Comparison of ENCODE assay signal across 1 cellular context in genomic region chr3:112786002-112786590, GRCh38.
TF ChIP-seq lines count a peak whose summit lies in the region.

No MANE protein-coding gene starts in this region.

TF ChIP-seq in K562, 482 proteins besides CTCF, POLR2A, EP300 and RAD21 (continued from another document and continues in another):
- TF ChIP-seq RERE (CRISPR knock-in tag; IDR thresholded peaks at IDR 0.05; ENCODE audit: borderline replicate concordance) (no peak), KLF16 (IDR thresholded peaks at IDR 0.05) (peak; percentile 82), HDAC6 (IDR thresholded peaks at IDR 0.05; ENCODE audit: low read depth, low read length) (no peak), DLX4 (CRISPR knock-in tag; IDR thresholded peaks at IDR 0.05) (no peak), MITF (IDR thresholded peaks at IDR 0.05) (no peak), ZNF277 (CRISPR knock-in tag; IDR thresholded peaks at IDR 0.05; ENCODE audit: borderline replicate concordance) (no peak), ZNF586 (CRISPR knock-in tag; conservative IDR thresholded peaks at IDR 0.05) (no peak), JUN (IDR thresholded peaks at IDR 0.05; ENCODE audit: borderline replicate concordance, low read depth, low read length) (no peak), JUN (CRISPR knock-in tag; IDR thresholded peaks at IDR 0.05; ENCODE audit: borderline replicate concordance) (no peak), SPI1 (IDR thresholded peaks at IDR 0.05; ENCODE audit: borderline replicate concordance, low read depth, low read length) (no peak), CLOCK (CRISPR knock-in tag; IDR thresholded peaks at IDR 0.05; ENCODE audit: borderline replicate concordance) (no peak), ZNF324 (CRISPR knock-in tag; IDR thresholded peaks at IDR 0.05) (no peak), REST (CRISPR knock-in tag; IDR thresholded peaks at IDR 0.05; ENCODE audit: low read depth) (no peak), KLF13 (tag; IDR thresholded peaks at IDR 0.05; ENCODE audit: borderline replicate concordance, low read depth) (no peak), HES1 (IDR thresholded peaks at IDR 0.05; ENCODE audit: low read depth) (peak; percentile 75), MNT (conservative IDR thresholded peaks at IDR 0.05) (no peak), NFYB (IDR thresholded peaks at IDR 0.05; ENCODE audit: extremely low read depth, insufficient read length) (no peak), CHD1 (IDR thresholded peaks at IDR 0.05; ENCODE audit: low read length) (no peak), SRSF7 (optimal IDR thresholded peaks at IDR 0.05; ENCODE audit: low read depth, low read length) (no peak), ZNF644 (tag; IDR thresholded peaks at IDR 0.05; ENCODE audit: low read depth) (peak; percentile 79; the same call in 1 of the 2 replicates), ATF2 (CRISPR knock-in tag; IDR thresholded peaks at IDR 0.05) (no peak), ID3 (CRISPR knock-in tag; IDR thresholded peaks at IDR 0.05) (no peak), ID3 (tag; IDR thresholded peaks at IDR 0.05) (no peak), HEY1 (CRISPR knock-in tag; IDR thresholded peaks at IDR 0.05; ENCODE audit: borderline replicate concordance) (peak; percentile 41; the same call in 1 of the 2 replicates), ZNF668 (CRISPR knock-in tag; IDR thresholded peaks at IDR 0.05) (no peak), CBX3 (IDR thresholded peaks at IDR 0.05; ENCODE audit: borderline replicate concordance in 1 of 2, low read length in 2 of 2) (no peak), ZNF146 (CRISPR knock-in tag; IDR thresholded peaks at IDR 0.05; ENCODE audit: unreplicated experiment) (no peak), NFIX (CRISPR knock-in tag; IDR thresholded peaks at IDR 0.05; ENCODE audit: low read depth) (no peak), TAF15 (IDR thresholded peaks at IDR 0.05; ENCODE audit: low read depth, low read length) (no peak), CSDE1 (IDR thresholded peaks at IDR 0.05) (no peak), E2F4 (CRISPR knock-in tag; IDR thresholded peaks at IDR 0.05; ENCODE audit: low read depth) (no peak), HOMEZ (CRISPR knock-in tag; IDR thresholded peaks at IDR 0.05) (no peak), ARHGAP35 (IDR thresholded peaks at IDR 0.05; ENCODE audit: partially characterized antibody) (no peak), ZFP1 (CRISPR knock-in tag; IDR thresholded peaks at IDR 0.05) (no peak), EZH2 (IDR thresholded peaks at IDR 0.05; ENCODE audit: borderline replicate concordance, low read depth, low read length) (no peak), SOX6 (IDR thresholded peaks at IDR 0.05) (peak; percentile 92), NCOA6 (IDR thresholded peaks at IDR 0.05) (no peak)
